22 cellular contexts compared by ENCODE assay signal in the genomic region with DNA sequence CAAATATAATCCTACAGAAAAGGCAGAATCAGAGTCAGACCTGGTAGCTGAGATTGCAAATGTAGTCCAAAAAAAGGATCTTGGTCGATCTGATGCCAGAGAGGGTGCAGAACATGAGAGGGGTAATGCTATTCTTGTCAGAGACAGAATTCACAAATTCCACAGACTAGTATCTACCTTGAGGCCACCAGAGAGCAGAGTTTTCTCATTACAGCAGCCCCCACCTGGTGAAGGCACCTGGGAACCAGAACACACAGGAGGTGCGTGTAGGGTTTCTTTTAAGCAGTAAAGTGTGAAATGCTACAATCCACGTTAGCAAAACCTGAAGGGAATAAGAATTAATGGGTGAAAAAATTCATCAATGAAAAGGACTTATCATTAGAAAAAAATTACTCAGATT.
"Had no signal": no experiment of that assay in that cellular context is flagged by ENCODE, and none has a peak within 500 bp of the region (broad histone marks: within the 10 kb centered on the region; RNA-seq: fewer than 3 reads in every experiment).

No MANE protein-coding gene starts in this region.

- H3K27me3 ChIP-seq: heart right ventricle, ovary, spleen, testis, uterus had no signal

- H3K36me3 ChIP-seq: ovary, prostate gland, uterus had no signal

- H3K9me3 ChIP-seq: heart right ventricle, left ventricle myocardium inferior, ovary, prostate gland, spleen, testis, uterus had no signal

- H3K9me3 Mint-ChIP-seq: activated CD4-positive, alpha-beta memory T cell treated with anti-CD3 and anti-CD28 coated beads for 36 hours; activated naive CD8-positive, alpha-beta T cell treated with anti-CD3 and anti-CD28 coated beads for 36 hours; natural killer cell had no signal

- H3K4me1 Mint-ChIP-seq: activated naive CD8-positive, alpha-beta T cell treated with anti-CD3 and anti-CD28 coated beads for 36 hours had no signal

- H3K27ac Mint-ChIP-seq: activated CD4-positive, alpha-beta memory T cell treated with anti-CD3 and anti-CD28 coated beads for 36 hours; activated naive CD8-positive, alpha-beta T cell treated with anti-CD3 and anti-CD28 coated beads for 36 hours; natural killer cell had no signal

- H3K36me3 Mint-ChIP-seq: natural killer cell had no signal

- H3K27ac ChIP-seq: left ventricle myocardium inferior, ovary, prostate gland, spleen, testis, uterus had no signal

- DNase-seq: activated CD4-positive, alpha-beta memory T cell treated with anti-CD3 and anti-CD28 coated beads for 36 hours; activated CD4-positive, alpha-beta T cell treated with anti-CD3 and anti-CD28 coated beads for 4 hours; activated CD4-positive, CD25-positive, alpha-beta regulatory T cell; activated naive CD4-positive, alpha-beta T cell treated with Interleukin-2 at 50 U/mL for 16 hours; activated naive CD8-positive, alpha-beta T cell treated with anti-CD3 and anti-CD28 coated beads for 36 hours; activated T-cell treated with anti-CD3 and anti-CD28 coated beads, Interleukin-2, amount 50 U/mL, for 48 hours; cortex of kidney; heart right ventricle; kidney glomerular epithelial cell; left ventricle myocardium inferior; mammary epithelial cell; midbrain; natural killer cell; ovary; spleen; stimulated activated CD4-positive, alpha-beta T cell treated with anti-CD3 and anti-CD28 coated beads, Interleukin-4, amount 100 ng/mL, for 1 hour; stimulated activated naive CD4-positive, alpha-beta T cell; T1000; testis; trophoblast cell; uterus had no signal

- ATAC-seq: heart right ventricle, natural killer cell had no signal

- H3K4me3 Mint-ChIP-seq: activated CD4-positive, alpha-beta memory T cell treated with anti-CD3 and anti-CD28 coated beads for 36 hours; activated naive CD8-positive, alpha-beta T cell treated with anti-CD3 and anti-CD28 coated beads for 36 hours; natural killer cell had no signal

- H3K4me3 ChIP-seq: heart right ventricle, left ventricle myocardium inferior, ovary, prostate gland, spleen, testis, uterus had no signal

- H3K4me1 ChIP-seq: prostate gland, testis, uterus had no signal

- H3K27me3 Mint-ChIP-seq: activated CD4-positive, alpha-beta memory T cell treated with anti-CD3 and anti-CD28 coated beads for 36 hours; activated naive CD8-positive, alpha-beta T cell treated with anti-CD3 and anti-CD28 coated beads for 36 hours had no signal
